In genomic region chr9:135499326-135500070, GRCh38 we compare ENCODE assay signal across 1 cellular context.
TF ChIP-seq lines count a peak whose summit lies in the region.

No MANE protein-coding gene starts in this region.

TF ChIP-seq in K562, 482 proteins besides CTCF, POLR2A, EP300 and RAD21 (continued from another document and continues in another):
- TF ChIP-seq, protein P1, sequence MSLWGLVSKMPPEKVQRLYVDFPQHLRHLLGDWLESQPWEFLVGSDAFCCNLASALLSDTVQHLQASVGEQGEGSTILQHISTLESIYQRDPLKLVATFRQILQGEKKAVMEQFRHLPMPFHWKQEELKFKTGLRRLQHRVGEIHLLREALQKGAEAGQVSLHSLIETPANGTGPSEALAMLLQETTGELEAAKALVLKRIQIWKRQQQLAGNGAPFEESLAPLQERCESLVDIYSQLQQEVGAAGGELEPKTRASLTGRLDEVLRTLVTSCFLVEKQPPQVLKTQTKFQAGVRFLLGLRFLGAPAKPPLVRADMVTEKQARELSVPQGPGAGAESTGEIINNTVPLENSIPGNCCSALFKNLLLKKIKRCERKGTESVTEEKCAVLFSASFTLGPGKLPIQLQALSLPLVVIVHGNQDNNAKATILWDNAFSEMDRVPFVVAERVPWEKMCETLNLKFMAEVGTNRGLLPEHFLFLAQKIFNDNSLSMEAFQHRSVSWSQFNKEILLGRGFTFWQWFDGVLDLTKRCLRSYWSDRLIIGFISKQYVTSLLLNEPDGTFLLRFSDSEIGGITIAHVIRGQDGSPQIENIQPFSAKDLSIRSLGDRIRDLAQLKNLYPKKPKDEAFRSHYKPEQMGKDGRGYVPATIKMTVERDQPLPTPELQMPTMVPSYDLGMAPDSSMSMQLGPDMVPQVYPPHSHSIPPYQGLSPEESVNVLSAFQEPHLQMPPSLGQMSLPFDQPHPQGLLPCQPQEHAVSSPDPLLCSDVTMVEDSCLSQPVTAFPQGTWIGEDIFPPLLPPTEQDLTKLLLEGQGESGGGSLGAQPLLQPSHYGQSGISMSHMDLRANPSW (CRISPR knock-in tag; IDR thresholded peaks at IDR 0.05) = no peak
- TF ChIP-seq VEZF1 (CRISPR knock-in tag; IDR thresholded peaks at IDR 0.05) (peak; percentile 82), ATF7 (IDR thresholded peaks at IDR 0.05) (no peak; the same call in 1 of the 2 replicates), THAP12 (CRISPR knock-in tag; IDR thresholded peaks at IDR 0.05) (no peak), SRSF3 (IDR thresholded peaks at IDR 0.05; ENCODE audit: insufficient read depth, low read length) (no peak), XRCC5 (IDR thresholded peaks at IDR 0.05; ENCODE audit: low read depth, low read length) (no peak), TEAD1 (CRISPR knock-in tag; IDR thresholded peaks at IDR 0.05) (peak in 1 of 2 experiments; percentile 65; a peak in 1 of 4 replicates), SIN3B (IDR thresholded peaks at IDR 0.05; ENCODE audit: low read depth) (0 out of 2 replicates have a peak, but pooled peaks have one; percentile 10), HMGN3 (IDR thresholded peaks at IDR 0.05; ENCODE audit: borderline replicate concordance, extremely low read depth, insufficient read length, low read depth, low read length) (peak; percentile 53), HDAC2 (IDR thresholded peaks at IDR 0.05) (0 out of 2 replicates have a peak, but pooled peaks have one; percentile 50), GTF2A2 (tag; IDR thresholded peaks at IDR 0.05) (no peak), NBN (IDR thresholded peaks at IDR 0.05; ENCODE audit: low read depth) (no peak), TOE1 (IDR thresholded peaks at IDR 0.05; ENCODE audit: borderline replicate concordance) (peak; percentile 100), TOE1 (CRISPR knock-in tag; IDR thresholded peaks at IDR 0.05; ENCODE audit: borderline replicate concordance, low read depth) (no peak), L3MBTL2 (IDR thresholded peaks at IDR 0.05) (peak; percentile 11; the same call in 1 of the 2 replicates), SP2 (IDR thresholded peaks at IDR 0.05; ENCODE audit: extremely low read depth, low read depth, low read length, poor library complexity, severe bottlenecking) (no peak), SAP30 (IDR thresholded peaks at IDR 0.05; ENCODE audit: borderline replicate concordance, insufficient read depth, low read depth, low read length, poor library complexity, severe bottlenecking) (peak; percentile 93), EGR1 (conservative IDR thresholded peaks at IDR 0.05) (peak; percentile 61), SAFB (IDR thresholded peaks at IDR 0.05; ENCODE audit: borderline replicate concordance, low read depth, low read length) (peak; percentile 57; the same call in 1 of the 2 replicates), RUNX1 (IDR thresholded peaks at IDR 0.05; ENCODE audit: low read depth) (no peak), RBM22 (IDR thresholded peaks at IDR 0.05; ENCODE audit: low read depth, low read length, poor library complexity, severe bottlenecking) (peak; percentile 97), ZNF512 (tag; IDR thresholded peaks at IDR 0.05) (no peak), SREBF1 (IDR thresholded peaks at IDR 0.05; ENCODE audit: borderline replicate concordance, low read depth, low read length) (0 out of 2 replicates have a peak, but pooled peaks have one; percentile 25), SPI1 (IDR thresholded peaks at IDR 0.05; ENCODE audit: borderline replicate concordance, low read depth, low read length) (peak; percentile 47; the same call in 1 of the 2 replicates), HDGF (IDR thresholded peaks at IDR 0.05) (no peak), SIN3A (IDR thresholded peaks at IDR 0.05; ENCODE audit: borderline replicate concordance in 2 of 2, control insufficient read depth in 1 of 2, low read depth in 2 of 2, low read length in 2 of 2) (peak; percentile 98 to 99), CBFA2T2 (conservative IDR thresholded peaks at IDR 0.05) (peak; percentile 95), HDAC1 (IDR thresholded peaks at IDR 0.05) (peak in 1 of 2 experiments; percentile 97; a peak in 2 of 4 replicates), NFRKB (IDR thresholded peaks at IDR 0.05; ENCODE audit: low read depth) (no peak), SP1 (CRISPR knock-in tag; IDR thresholded peaks at IDR 0.05) (no peak; the same call in 1 of the 2 replicates), USF1 (CRISPR knock-in tag; IDR thresholded peaks at IDR 0.05) (peak; percentile 98), GABPA (tag; conservative IDR thresholded peaks at IDR 0.05; ENCODE audit: low read depth) (no peak), ZNF655 (CRISPR knock-in tag; IDR thresholded peaks at IDR 0.05) (no peak), ZBTB9 (CRISPR knock-in tag; IDR thresholded peaks at IDR 0.05) (0 out of 2 replicates have a peak, but pooled peaks have one; percentile 13)
- TF ChIP-seq, protein P2, sequence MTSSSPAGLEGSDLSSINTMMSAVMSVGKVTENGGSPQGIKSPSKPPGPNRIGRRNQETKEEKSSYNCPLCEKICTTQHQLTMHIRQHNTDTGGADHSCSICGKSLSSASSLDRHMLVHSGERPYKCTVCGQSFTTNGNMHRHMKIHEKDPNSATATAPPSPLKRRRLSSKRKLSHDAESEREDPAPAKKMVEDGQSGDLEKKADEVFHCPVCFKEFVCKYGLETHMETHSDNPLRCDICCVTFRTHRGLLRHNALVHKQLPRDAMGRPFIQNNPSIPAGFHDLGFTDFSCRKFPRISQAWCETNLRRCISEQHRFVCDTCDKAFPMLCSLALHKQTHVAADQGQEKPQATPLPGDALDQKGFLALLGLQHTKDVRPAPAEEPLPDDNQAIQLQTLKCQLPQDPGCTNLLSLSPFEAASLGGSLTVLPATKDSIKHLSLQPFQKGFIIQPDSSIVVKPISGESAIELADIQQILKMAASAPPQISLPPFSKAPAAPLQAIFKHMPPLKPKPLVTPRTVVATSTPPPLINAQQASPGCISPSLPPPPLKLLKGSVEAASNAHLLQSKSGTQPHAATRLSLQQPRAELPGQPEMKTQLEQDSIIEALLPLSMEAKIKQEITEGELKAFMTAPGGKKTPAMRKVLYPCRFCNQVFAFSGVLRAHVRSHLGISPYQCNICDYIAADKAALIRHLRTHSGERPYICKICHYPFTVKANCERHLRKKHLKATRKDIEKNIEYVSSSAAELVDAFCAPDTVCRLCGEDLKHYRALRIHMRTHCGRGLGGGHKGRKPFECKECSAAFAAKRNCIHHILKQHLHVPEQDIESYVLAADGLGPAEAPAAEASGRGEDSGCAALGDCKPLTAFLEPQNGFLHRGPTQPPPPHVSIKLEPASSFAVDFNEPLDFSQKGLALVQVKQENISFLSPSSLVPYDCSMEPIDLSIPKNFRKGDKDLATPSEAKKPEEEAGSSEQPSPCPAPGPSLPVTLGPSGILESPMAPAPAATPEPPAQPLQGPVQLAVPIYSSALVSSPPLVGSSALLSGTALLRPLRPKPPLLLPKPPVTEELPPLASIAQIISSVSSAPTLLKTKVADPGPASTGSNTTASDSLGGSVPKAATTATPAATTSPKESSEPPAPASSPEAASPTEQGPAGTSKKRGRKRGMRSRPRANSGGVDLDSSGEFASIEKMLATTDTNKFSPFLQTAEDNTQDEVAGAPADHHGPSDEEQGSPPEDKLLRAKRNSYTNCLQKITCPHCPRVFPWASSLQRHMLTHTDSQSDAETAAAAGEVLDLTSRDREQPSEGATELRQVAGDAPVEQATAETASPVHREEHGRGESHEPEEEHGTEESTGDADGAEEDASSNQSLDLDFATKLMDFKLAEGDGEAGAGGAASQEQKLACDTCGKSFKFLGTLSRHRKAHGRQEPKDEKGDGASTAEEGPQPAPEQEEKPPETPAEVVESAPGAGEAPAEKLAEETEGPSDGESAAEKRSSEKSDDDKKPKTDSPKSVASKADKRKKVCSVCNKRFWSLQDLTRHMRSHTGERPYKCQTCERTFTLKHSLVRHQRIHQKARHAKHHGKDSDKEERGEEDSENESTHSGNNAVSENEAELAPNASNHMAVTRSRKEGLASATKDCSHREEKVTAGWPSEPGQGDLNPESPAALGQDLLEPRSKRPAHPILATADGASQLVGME (CRISPR knock-in tag; IDR thresholded peaks at IDR 0.05) = 0 out of 2 replicates have a peak, but pooled peaks have one; percentile 44
- TF ChIP-seq, protein P3, sequence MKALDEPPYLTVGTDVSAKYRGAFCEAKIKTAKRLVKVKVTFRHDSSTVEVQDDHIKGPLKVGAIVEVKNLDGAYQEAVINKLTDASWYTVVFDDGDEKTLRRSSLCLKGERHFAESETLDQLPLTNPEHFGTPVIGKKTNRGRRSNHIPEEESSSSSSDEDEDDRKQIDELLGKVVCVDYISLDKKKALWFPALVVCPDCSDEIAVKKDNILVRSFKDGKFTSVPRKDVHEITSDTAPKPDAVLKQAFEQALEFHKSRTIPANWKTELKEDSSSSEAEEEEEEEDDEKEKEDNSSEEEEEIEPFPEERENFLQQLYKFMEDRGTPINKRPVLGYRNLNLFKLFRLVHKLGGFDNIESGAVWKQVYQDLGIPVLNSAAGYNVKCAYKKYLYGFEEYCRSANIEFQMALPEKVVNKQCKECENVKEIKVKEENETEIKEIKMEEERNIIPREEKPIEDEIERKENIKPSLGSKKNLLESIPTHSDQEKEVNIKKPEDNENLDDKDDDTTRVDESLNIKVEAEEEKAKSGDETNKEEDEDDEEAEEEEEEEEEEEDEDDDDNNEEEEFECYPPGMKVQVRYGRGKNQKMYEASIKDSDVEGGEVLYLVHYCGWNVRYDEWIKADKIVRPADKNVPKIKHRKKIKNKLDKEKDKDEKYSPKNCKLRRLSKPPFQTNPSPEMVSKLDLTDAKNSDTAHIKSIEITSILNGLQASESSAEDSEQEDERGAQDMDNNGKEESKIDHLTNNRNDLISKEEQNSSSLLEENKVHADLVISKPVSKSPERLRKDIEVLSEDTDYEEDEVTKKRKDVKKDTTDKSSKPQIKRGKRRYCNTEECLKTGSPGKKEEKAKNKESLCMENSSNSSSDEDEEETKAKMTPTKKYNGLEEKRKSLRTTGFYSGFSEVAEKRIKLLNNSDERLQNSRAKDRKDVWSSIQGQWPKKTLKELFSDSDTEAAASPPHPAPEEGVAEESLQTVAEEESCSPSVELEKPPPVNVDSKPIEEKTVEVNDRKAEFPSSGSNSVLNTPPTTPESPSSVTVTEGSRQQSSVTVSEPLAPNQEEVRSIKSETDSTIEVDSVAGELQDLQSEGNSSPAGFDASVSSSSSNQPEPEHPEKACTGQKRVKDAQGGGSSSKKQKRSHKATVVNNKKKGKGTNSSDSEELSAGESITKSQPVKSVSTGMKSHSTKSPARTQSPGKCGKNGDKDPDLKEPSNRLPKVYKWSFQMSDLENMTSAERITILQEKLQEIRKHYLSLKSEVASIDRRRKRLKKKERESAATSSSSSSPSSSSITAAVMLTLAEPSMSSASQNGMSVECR (CRISPR knock-in tag; IDR thresholded peaks at IDR 0.05) = peak; percentile 99
